ENCODE assay signal across 9 cellular contexts in the genomic region with DNA sequence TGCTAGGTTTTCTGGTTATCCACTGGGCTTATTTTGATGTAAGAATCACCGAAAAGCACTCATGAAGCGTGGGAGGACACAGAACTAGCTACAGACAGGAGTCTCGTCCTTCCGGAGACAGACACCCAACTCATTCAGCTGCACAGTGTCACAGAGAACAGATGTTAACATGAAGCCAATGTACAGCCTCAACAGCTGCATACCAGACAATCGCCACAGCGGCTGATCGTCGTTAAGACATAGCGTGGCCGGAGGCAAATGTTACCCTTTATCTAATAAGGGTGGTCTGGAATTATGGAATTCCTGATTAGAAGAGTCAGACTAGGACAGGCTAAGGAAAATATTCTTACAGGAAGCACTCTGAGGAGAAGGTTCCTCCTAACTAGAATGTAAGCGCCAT. TPM values are rescaled to one million over a fixed set of nuclear protein-coding genes. Genes with fewer than 3 reads are reported as not detected.
DNase-seq lines count a peak whose midpoint lies in the region; ATAC-seq lines count a peak whose summit lies in the region.
"Had no signal": no experiment of that assay in that cellular context is flagged by ENCODE, and none has a peak within 500 bp of the region (broad histone marks: within the 10 kb centered on the region; RNA-seq: fewer than 3 reads in every experiment).

No MANE protein-coding gene starts in this region.

- H3K27me3 Mint-ChIP-seq in activated T-cell treated with anti-CD3 and anti-CD28 coated beads, Interleukin-2, amount 50 U/mL, for 24 hours: peaks cover 42% of the 10 kb centered on the region
- peaks cover 36% of the 10 kb centered on the region for H3K27me3 Mint-ChIP-seq in activated CD4-positive, alpha-beta memory T cell treated with anti-CD3 and anti-CD28 coated beads, Interleukin-2, amount 10 ng/mL, durations not matched to agents 7 days and 5 days
- H3K27me3 Mint-ChIP-seq in stimulated activated naive B cell treated with anti-CD40 and anti-IgM and Interleukin-4, amounts not matched to agents 10 μg/mL and 1 μg/mL and 100 μg/mL, for 72 hours: peaks cover 24 to 30% of the 10 kb centered on the region in 2 donors

- H3K4me1 Mint-ChIP-seq in activated T-cell treated with anti-CD3 and anti-CD28 coated beads, Interleukin-2, amount 50 U/mL, for 24 hours (ENCODE audit: low read depth): peaks cover 5% of the 10 kb centered on the region
- peaks cover 2% of the 10 kb centered on the region for H3K4me1 Mint-ChIP-seq in activated CD4-positive, alpha-beta memory T cell treated with anti-CD3 and anti-CD28 coated beads, Interleukin-2, amount 10 ng/mL, durations not matched to agents 7 days and 5 days
- H3K4me1 Mint-ChIP-seq in stimulated activated naive B cell treated with anti-CD40 and anti-IgM and Interleukin-4, amounts not matched to agents 10 μg/mL and 1 μg/mL and 100 μg/mL, for 72 hours: no peaks in the 10 kb centered on the region

- CTCF ChIA-PET in activated CD4-positive, alpha-beta memory T cell treated with anti-CD3 and anti-CD28 coated beads, Interleukin-2, amount 10 ng/mL, durations not matched to agents 7 days and 5 days (lab: Charles Lee): interaction anchor here (0.6 to 0.9 kb wide), 2 partner anchors 63 to 472 kb away, joined by 3 to 6 read pairs; no protein-coding TSS in a partner anchor

- H3K36me3 Mint-ChIP-seq in activated T-cell treated with anti-CD3 and anti-CD28 coated beads, Interleukin-2, amount 50 U/mL, for 24 hours (ENCODE audit: low read depth): no peaks in the 10 kb centered on the region
- peaks cover 3% of the 10 kb centered on the region for H3K36me3 Mint-ChIP-seq in activated CD4-positive, alpha-beta memory T cell treated with anti-CD3 and anti-CD28 coated beads, Interleukin-2, amount 10 ng/mL, durations not matched to agents 7 days and 5 days (ENCODE audit: low read depth)
- no peaks in the 10 kb centered on the region for H3K36me3 Mint-ChIP-seq in stimulated activated naive B cell treated with anti-CD40 and anti-IgM and Interleukin-4, amounts not matched to agents 10 μg/mL and 1 μg/mL and 100 μg/mL, for 72 hours

- H3K4me3 Mint-ChIP-seq in activated T-cell treated with anti-CD3 and anti-CD28 coated beads, Interleukin-2, amount 50 U/mL, for 24 hours: peak overlapping the region; percentile 54
- peak overlapping the region; percentile 16 for H3K4me3 Mint-ChIP-seq in activated CD4-positive, alpha-beta memory T cell treated with anti-CD3 and anti-CD28 coated beads, Interleukin-2, amount 10 ng/mL, durations not matched to agents 7 days and 5 days
- peak overlapping the region; percentile 62 to 73 for H3K4me3 Mint-ChIP-seq in stimulated activated naive B cell treated with anti-CD40 and anti-IgM and Interleukin-4, amounts not matched to agents 10 μg/mL and 1 μg/mL and 100 μg/mL, for 72 hours

- H3K9me3 Mint-ChIP-seq in activated T-cell treated with anti-CD3 and anti-CD28 coated beads, Interleukin-2, amount 50 U/mL, for 24 hours: peaks cover 4% of the 10 kb centered on the region
- H3K9me3 Mint-ChIP-seq in activated CD4-positive, alpha-beta memory T cell treated with anti-CD3 and anti-CD28 coated beads, Interleukin-2, amount 10 ng/mL, durations not matched to agents 7 days and 5 days: peaks cover 2% of the 10 kb centered on the region
- peaks cover 0 to 6% of the 10 kb centered on the region in 2 donors for H3K9me3 Mint-ChIP-seq in stimulated activated naive B cell treated with anti-CD40 and anti-IgM and Interleukin-4, amounts not matched to agents 10 μg/mL and 1 μg/mL and 100 μg/mL, for 72 hours

- H3K27ac Mint-ChIP-seq in activated T-cell treated with anti-CD3 and anti-CD28 coated beads, Interleukin-2, amount 50 U/mL, for 24 hours: no peak overlapping the region
- H3K27ac Mint-ChIP-seq in activated CD4-positive, alpha-beta memory T cell treated with anti-CD3 and anti-CD28 coated beads, Interleukin-2, amount 10 ng/mL, durations not matched to agents 7 days and 5 days: no peak overlapping the region
- no peak overlapping the region for H3K27ac Mint-ChIP-seq in stimulated activated naive B cell treated with anti-CD40 and anti-IgM and Interleukin-4, amounts not matched to agents 10 μg/mL and 1 μg/mL and 100 μg/mL, for 72 hours

- DNase-seq in activated T-cell treated with anti-CD3 and anti-CD28 coated beads, Interleukin-2, amount 50 U/mL, for 24 hours: no peak
- no peak for DNase-seq in activated T-cell treated with anti-CD3 and anti-CD28 coated beads, Interleukin-2, amount 50 U/mL, for 48 hours
- DNase-seq in activated CD4-positive, alpha-beta memory T cell treated with anti-CD3 and anti-CD28 coated beads, Interleukin-2, amount 10 ng/mL, durations not matched to agents 7 days and 5 days: no peak
- DNase-seq in left kidney (ENCODE audit: low read depth, low spot score): peak; percentile 56
- DNase-seq in stimulated activated naive B cell treated with anti-CD40 and anti-IgM and Interleukin-4, amounts not matched to agents 10 μg/mL and 1 μg/mL and 100 μg/mL, for 72 hours: no peak
- DNase-seq: NCI-H1417 treated with DMSO at 0.1 percent for 48 hours had no signal

- POLR2A ChIA-PET in activated CD4-positive, alpha-beta memory T cell treated with anti-CD3 and anti-CD28 coated beads, Interleukin-2, amount 10 ng/mL, durations not matched to agents 7 days and 5 days (lab: Charles Lee): no interaction called here

- ATAC-seq in stimulated activated naive B cell treated with anti-CD40 and anti-IgM and Interleukin-4, amounts not matched to agents 10 μg/mL and 1 μg/mL and 100 μg/mL, for 72 hours (replicated peaks): no peak
- ATAC-seq in GM21447 (IDR thresholded peaks at IDR 0.05; ENCODE audit: unreplicated experiment) (no peak), HG02588 (IDR thresholded peaks at IDR 0.05; ENCODE audit: unreplicated experiment) (no peak), GM18520 (IDR thresholded peaks at IDR 0.05; ENCODE audit: unreplicated experiment) (no peak)

RNA-seq across cellular contexts. Expression of a gene that starts 1.2 kb away (rescaled TPM):
- not detected for total RNA-seq in activated CD4-positive, alpha-beta memory T cell treated with anti-CD3 and anti-CD28 coated beads, Interleukin-2, amount 10 ng/mL, durations not matched to agents 7 days and 5 days

Comparison
In these comparisons a context has a peak if more than half of its experiments do, and no peak if none do; other contexts are left out.
1. H3K4me3 Mint-ChIP-seq: peak in every context shown above with its lines; median percentile 68 in stimulated activated naive B cell treated with anti-CD40 and anti-IgM and Interleukin-4, amounts not matched to agents 10 μg/mL and 1 μg/mL and 100 μg/mL, for 72 hours; 54 in activated T-cell treated with anti-CD3 and anti-CD28 coated beads, Interleukin-2, amount 50 U/mL, for 24 hours; 16 in activated CD4-positive, alpha-beta memory T cell treated with anti-CD3 and anti-CD28 coated beads, Interleukin-2, amount 10 ng/mL, durations not matched to agents 7 days and 5 days.